In the genomic region with DNA sequence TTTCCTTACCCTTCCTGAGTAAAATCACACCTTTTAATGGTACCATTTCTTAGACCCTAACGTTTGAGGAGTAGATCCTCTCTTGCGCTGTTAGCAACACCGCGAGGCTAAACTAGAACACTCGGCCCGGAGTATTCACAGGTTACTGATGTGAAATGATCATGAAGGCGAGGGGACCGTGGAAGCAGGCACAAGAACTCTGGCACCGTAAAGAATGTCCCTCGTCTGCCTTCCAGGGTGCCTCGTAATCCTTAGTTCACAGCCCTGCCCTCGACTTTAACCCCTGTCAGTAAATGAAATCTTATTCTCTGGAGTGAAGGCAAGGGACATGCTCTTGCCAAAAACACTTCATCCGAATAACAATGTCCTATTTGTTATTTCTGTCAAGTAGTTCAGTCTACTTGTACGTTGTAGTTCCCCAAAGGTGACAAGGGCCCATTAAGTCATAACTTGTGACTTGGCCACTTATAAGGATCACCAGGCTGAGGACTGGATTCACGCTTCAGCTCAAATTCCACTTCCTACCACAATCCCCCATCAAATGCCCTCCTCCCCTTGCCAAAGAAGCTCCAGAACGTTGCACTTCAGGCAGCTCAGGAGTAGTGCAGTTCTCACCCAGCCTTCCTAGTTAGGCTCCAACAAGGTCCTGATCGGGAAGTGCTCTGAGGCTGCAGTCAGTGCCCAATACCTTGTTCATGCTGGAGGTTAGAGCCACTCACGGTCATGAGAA, we compare ENCODE assay signal across 2 cellular contexts.
A peak's percentile ranks its signal among the peaks of the same experiment; 100 is the strongest.
TF ChIP-seq lines count a peak whose summit lies in the region.

No MANE protein-coding gene starts in this region.

TF ChIP-seq in HEK293, 187 proteins besides CTCF, POLR2A, EP300 and RAD21:
- no peak for TF ChIP-seq ZNF214 (tag by site-specific recombination; IDR thresholded peaks at IDR 0.05; ENCODE audit: borderline replicate concordance)
- TF ChIP-seq BCL6B (tag by site-specific recombination; IDR thresholded peaks at IDR 0.05), result no peak
- TF ChIP-seq, protein P1, sequence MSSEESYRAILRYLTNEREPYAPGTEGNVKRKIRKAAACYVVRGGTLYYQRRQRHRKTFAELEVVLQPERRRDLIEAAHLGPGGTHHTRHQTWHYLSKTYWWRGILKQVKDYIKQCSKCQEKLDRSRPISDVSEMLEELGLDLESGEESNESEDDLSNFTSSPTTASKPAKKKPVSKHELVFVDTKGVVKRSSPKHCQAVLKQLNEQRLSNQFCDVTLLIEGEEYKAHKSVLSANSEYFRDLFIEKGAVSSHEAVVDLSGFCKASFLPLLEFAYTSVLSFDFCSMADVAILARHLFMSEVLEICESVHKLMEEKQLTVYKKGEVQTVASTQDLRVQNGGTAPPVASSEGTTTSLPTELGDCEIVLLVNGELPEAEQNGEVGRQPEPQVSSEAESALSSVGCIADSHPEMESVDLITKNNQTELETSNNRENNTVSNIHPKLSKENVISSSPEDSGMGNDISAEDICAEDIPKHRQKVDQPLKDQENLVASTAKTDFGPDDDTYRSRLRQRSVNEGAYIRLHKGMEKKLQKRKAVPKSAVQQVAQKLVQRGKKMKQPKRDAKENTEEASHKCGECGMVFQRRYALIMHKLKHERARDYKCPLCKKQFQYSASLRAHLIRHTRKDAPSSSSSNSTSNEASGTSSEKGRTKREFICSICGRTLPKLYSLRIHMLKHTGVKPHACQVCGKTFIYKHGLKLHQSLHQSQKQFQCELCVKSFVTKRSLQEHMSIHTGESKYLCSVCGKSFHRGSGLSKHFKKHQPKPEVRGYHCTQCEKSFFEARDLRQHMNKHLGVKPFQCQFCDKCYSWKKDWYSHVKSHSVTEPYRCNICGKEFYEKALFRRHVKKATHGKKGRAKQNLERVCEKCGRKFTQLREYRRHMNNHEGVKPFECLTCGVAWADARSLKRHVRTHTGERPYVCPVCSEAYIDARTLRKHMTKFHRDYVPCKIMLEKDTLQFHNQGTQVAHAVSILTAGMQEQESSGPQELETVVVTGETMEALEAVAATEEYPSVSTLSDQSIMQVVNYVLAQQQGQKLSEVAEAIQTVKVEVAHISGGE (tag by site-specific recombination; conservative IDR thresholded peaks at IDR 0.05; ENCODE audit: low read depth), result no peak
- TF ChIP-seq ZNF174 (tag by site-specific recombination; IDR thresholded peaks at IDR 0.05), result no peak
- TF ChIP-seq ZNF600 (tag by site-specific recombination; IDR thresholded peaks at IDR 0.05), result peak; percentile 42; the same call in 1 of the 2 replicates

TF ChIP-seq in GM12878, 131 proteins besides CTCF, POLR2A, EP300 and RAD21:
- 0 out of 2 replicates have a peak, but pooled peaks have one; percentile 42 for TF ChIP-seq POLR2AphosphoS5 (IDR thresholded peaks at IDR 0.05; ENCODE audit: low read length)
- TF ChIP-seq PKNOX1 (IDR thresholded peaks at IDR 0.05), result no peak
